Comparison of ENCODE assay signal across 38 cellular contexts in the genomic region with DNA sequence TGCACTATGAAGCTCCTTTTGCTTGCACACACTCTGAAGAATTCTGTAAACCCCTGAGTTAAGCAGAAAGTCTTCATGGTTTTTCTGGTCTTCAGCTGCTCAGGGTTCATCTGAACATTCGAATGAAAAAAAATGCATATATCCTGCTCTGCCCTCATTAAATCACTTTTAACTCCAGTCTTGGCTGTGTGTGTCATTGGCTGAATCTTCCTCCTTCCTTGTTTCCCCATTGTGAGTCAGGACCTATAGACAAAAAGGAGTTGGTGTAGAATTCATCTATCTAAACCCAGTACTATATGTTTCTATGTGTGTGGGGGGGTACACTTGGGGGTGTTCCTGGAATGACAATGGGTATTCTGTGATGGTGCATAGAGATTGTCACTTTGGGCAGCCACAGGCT. TPM values are rescaled to one million over a fixed set of nuclear protein-coding genes. Genes with fewer than 3 reads are reported as not detected.
"Had no signal": no experiment of that assay in that cellular context is flagged by ENCODE, and none has a peak within 500 bp of the region (broad histone marks: within the 10 kb centered on the region; RNA-seq: fewer than 3 reads in every experiment).

No MANE protein-coding gene starts in this region.

- H3K4me3 ChIP-seq: adrenal gland, body of pancreas, breast epithelium, cardiac muscle cell had no signal

- H3K36me3 ChIP-seq: adrenal gland, brain microvascular endothelial cell, breast epithelium, cardiac muscle cell had no signal

- H3K9me3 ChIP-seq: adrenal gland, body of pancreas, breast epithelium had no signal

- ATAC-seq: activated CD8-positive, alpha-beta T cell treated with anti-CD3 and anti-CD28 coated beads for 36 hours; activated naive CD4-positive, alpha-beta T cell treated with anti-CD3 and anti-CD28 coated beads, Interleukin-2, amount 50 U/mL, for 72 hours; activated T-cell treated with anti-CD3 and anti-CD28 coated beads, Interleukin-2, amount 50 U/mL, for 4 hours; activated T-cell treated with anti-CD3 and anti-CD28 coated beads, Interleukin-2, amount 50 U/mL, for 72 hours; activated T-helper 17 cell treated with anti-CD3 and anti-CD28 coated beads, Interleukin-2, amount 50 U/mL, for 72 hours; body of pancreas; T-cell; T-helper 17 cell; WTC11 had no signal

- DNase-seq: activated CD4-positive, alpha-beta memory T cell treated with anti-CD3 and anti-CD28 coated beads for 36 hours; activated CD4-positive, alpha-beta T cell treated with anti-CD3 and anti-CD28 coated beads for 4 hours; activated CD4-positive, alpha-beta T cell treated with anti-CD3 and anti-CD28 coated beads, Interleukin-2, amount 10 ng/mL, durations not matched to agents 24 days and 14 days; activated CD4-positive, alpha-beta T cell treated with anti-CD3 and anti-CD28 coated beads, Interleukin-2, amount 50 U/mL, for 1 hour; activated CD4-positive, alpha-beta T cell treated with anti-CD3 and anti-CD28 coated beads, Interleukin-2, amount 50 U/mL, for 4 hours; activated CD4-positive, CD25-positive, alpha-beta regulatory T cell treated with anti-CD3 and anti-CD28 coated beads, Interleukin-2, amount 50 U/mL, for 72 hours; activated CD8-positive, alpha-beta memory T cell treated with anti-CD3 and anti-CD28 coated beads, Interleukin-2, amount 50 U/mL, for 4 hours; activated CD8-positive, alpha-beta T cell treated with anti-CD3 and anti-CD28 coated beads for 36 hours; activated effector memory CD4-positive, alpha-beta T cell treated with anti-CD3 and anti-CD28 coated beads, Interleukin-2, amount 50 U/mL, for 16 hours; activated gamma-delta T cell treated with Interleukin-2 at 50 U/mL for 16 hours; activated naive CD4-positive, alpha-beta T cell; activated naive CD4-positive, alpha-beta T cell treated with anti-CD3 and anti-CD28 coated beads for 36 hours; activated naive CD4-positive, alpha-beta T cell treated with anti-CD3 and anti-CD28 coated beads, Interleukin-2, amount 50 U/mL, for 16 hours; activated naive CD8-positive, alpha-beta T cell treated with anti-CD3 and anti-CD28 coated beads for 36 hours; activated T-cell treated with anti-CD3 and anti-CD28 coated beads for 4 hours; activated T-cell treated with anti-CD3 and anti-CD28 coated beads, Interleukin-2, amount 50 U/mL, for 1 hour; activated T-cell treated with anti-CD3 and anti-CD28 coated beads, Interleukin-2, amount 50 U/mL, for 4 hours; activated T-cell treated with anti-CD3 and anti-CD28 coated beads, Interleukin-2, amount 50 U/mL, for 72 hours; adrenal gland; amniotic stem cell; aorta; body of pancreas; brain microvascular endothelial cell; caudate nucleus; cerebellar nuclear complex; T-cell; T-helper 17 cell; T-helper 9 cell had no signal

- H3K27ac ChIP-seq: adrenal gland, body of pancreas, brain microvascular endothelial cell, breast epithelium, cardiac muscle cell, VCaP had no signal

- H3K4me1 ChIP-seq: adrenal gland, body of pancreas, breast epithelium had no signal

- H3K27me3 ChIP-seq: adrenal gland, body of pancreas, brain microvascular endothelial cell, breast epithelium, cardiac muscle cell had no signal

RNA-seq across cellular contexts. Expression of a gene that starts 6.6 kb away (rescaled TPM):
- total RNA-seq: activated CD4-positive, alpha-beta memory T cell treated with anti-CD3 and anti-CD28 coated beads for 36 hours; activated CD4-positive, alpha-beta T cell treated with anti-CD3 and anti-CD28 coated beads, Interleukin-2, amount 10 ng/mL, durations not matched to agents 24 days and 14 days; activated CD8-positive, alpha-beta memory T cell treated with anti-CD3 and anti-CD28 coated beads for 36 hours; activated CD8-positive, alpha-beta T cell treated with anti-CD3 and anti-CD28 coated beads for 36 hours; activated naive CD4-positive, alpha-beta T cell treated with anti-CD3 and anti-CD28 coated beads for 36 hours; activated naive CD4-positive, alpha-beta T cell treated with anti-CD3 and anti-CD28 coated beads, Interleukin-2, amount 50 U/mL, for 72 hours; activated naive CD8-positive, alpha-beta T cell treated with anti-CD3 and anti-CD28 coated beads for 36 hours; activated T-cell treated with anti-CD3 and anti-CD28 coated beads, Interleukin-2, amount 50 U/mL, for 4 hours; activated T-cell treated with anti-CD3 and anti-CD28 coated beads, Interleukin-2, amount 50 U/mL, for 72 hours; activated T-helper 1 cell treated with anti-CD3 and anti-CD28 coated beads, Interleukin-12 subunit alpha, Interleukin-12 subunit beta, Interleukin-2, Interleukin-4 antibody, amounts not matched to agents 30 ng/mL and 10 ng/mL and 1 ng/mL, durations not matched to agents 14 hours and 24 hours and 36 hours; activated T-helper 17 cell treated with anti-CD3 and anti-CD28 coated beads, Interleukin-2, amount 50 U/mL, for 72 hours; aorta; body of pancreas; breast epithelium; cardiac muscle cell; T-cell; T-helper 1 cell treated with Interleukin-12 subunit alpha and Interleukin-12 subunit beta and Interleukin-4 antibody, amounts not matched to agents 30 ng/mL and 1 ng/mL, for 36 hours; T-helper 17 cell; WTC11 had no signal

RNA-seq across cellular contexts. Expression of a gene that starts 16.5 kb away (rescaled TPM):
- total RNA-seq: activated CD4-positive, alpha-beta memory T cell treated with anti-CD3 and anti-CD28 coated beads for 36 hours; activated CD4-positive, alpha-beta T cell treated with anti-CD3 and anti-CD28 coated beads, Interleukin-2, amount 10 ng/mL, durations not matched to agents 24 days and 14 days; activated CD8-positive, alpha-beta memory T cell treated with anti-CD3 and anti-CD28 coated beads for 36 hours; activated CD8-positive, alpha-beta T cell treated with anti-CD3 and anti-CD28 coated beads for 36 hours; activated naive CD4-positive, alpha-beta T cell treated with anti-CD3 and anti-CD28 coated beads for 36 hours; activated naive CD4-positive, alpha-beta T cell treated with anti-CD3 and anti-CD28 coated beads, Interleukin-2, amount 50 U/mL, for 72 hours; activated naive CD8-positive, alpha-beta T cell treated with anti-CD3 and anti-CD28 coated beads for 36 hours; activated T-cell treated with anti-CD3 and anti-CD28 coated beads, Interleukin-2, amount 50 U/mL, for 4 hours; activated T-cell treated with anti-CD3 and anti-CD28 coated beads, Interleukin-2, amount 50 U/mL, for 72 hours; activated T-helper 1 cell treated with anti-CD3 and anti-CD28 coated beads, Interleukin-12 subunit alpha, Interleukin-12 subunit beta, Interleukin-2, Interleukin-4 antibody, amounts not matched to agents 30 ng/mL and 10 ng/mL and 1 ng/mL, durations not matched to agents 14 hours and 24 hours and 36 hours; activated T-helper 17 cell treated with anti-CD3 and anti-CD28 coated beads, Interleukin-2, amount 50 U/mL, for 72 hours; adrenal gland; aorta; body of pancreas; breast epithelium; cardiac muscle cell; T-cell; T-helper 1 cell treated with Interleukin-12 subunit alpha and Interleukin-12 subunit beta and Interleukin-4 antibody, amounts not matched to agents 30 ng/mL and 1 ng/mL, for 36 hours; T-helper 17 cell; WTC11 had no signal

RNA-seq across cellular contexts. Expression of a gene that starts 22.9 kb away (rescaled TPM):
- total RNA-seq: activated CD4-positive, alpha-beta memory T cell treated with anti-CD3 and anti-CD28 coated beads for 36 hours; activated CD4-positive, alpha-beta T cell treated with anti-CD3 and anti-CD28 coated beads, Interleukin-2, amount 10 ng/mL, durations not matched to agents 24 days and 14 days; activated CD8-positive, alpha-beta memory T cell treated with anti-CD3 and anti-CD28 coated beads for 36 hours; activated CD8-positive, alpha-beta T cell treated with anti-CD3 and anti-CD28 coated beads for 36 hours; activated naive CD4-positive, alpha-beta T cell treated with anti-CD3 and anti-CD28 coated beads for 36 hours; activated naive CD4-positive, alpha-beta T cell treated with anti-CD3 and anti-CD28 coated beads, Interleukin-2, amount 50 U/mL, for 72 hours; activated naive CD8-positive, alpha-beta T cell treated with anti-CD3 and anti-CD28 coated beads for 36 hours; activated T-cell treated with anti-CD3 and anti-CD28 coated beads, Interleukin-2, amount 50 U/mL, for 4 hours; activated T-cell treated with anti-CD3 and anti-CD28 coated beads, Interleukin-2, amount 50 U/mL, for 72 hours; activated T-helper 1 cell treated with anti-CD3 and anti-CD28 coated beads, Interleukin-12 subunit alpha, Interleukin-12 subunit beta, Interleukin-2, Interleukin-4 antibody, amounts not matched to agents 30 ng/mL and 10 ng/mL and 1 ng/mL, durations not matched to agents 14 hours and 24 hours and 36 hours; activated T-helper 17 cell treated with anti-CD3 and anti-CD28 coated beads, Interleukin-2, amount 50 U/mL, for 72 hours; body of pancreas; breast epithelium; cardiac muscle cell; T-cell; T-helper 1 cell treated with Interleukin-12 subunit alpha and Interleukin-12 subunit beta and Interleukin-4 antibody, amounts not matched to agents 30 ng/mL and 1 ng/mL, for 36 hours; T-helper 17 cell; WTC11 had no signal

RNA-seq across cellular contexts. Expression of a gene that starts 32.9 kb away (rescaled TPM):
- total RNA-seq: activated CD4-positive, alpha-beta memory T cell treated with anti-CD3 and anti-CD28 coated beads for 36 hours; activated CD4-positive, alpha-beta T cell treated with anti-CD3 and anti-CD28 coated beads, Interleukin-2, amount 10 ng/mL, durations not matched to agents 24 days and 14 days; activated CD8-positive, alpha-beta memory T cell treated with anti-CD3 and anti-CD28 coated beads for 36 hours; activated CD8-positive, alpha-beta T cell treated with anti-CD3 and anti-CD28 coated beads for 36 hours; activated naive CD4-positive, alpha-beta T cell treated with anti-CD3 and anti-CD28 coated beads for 36 hours; activated naive CD4-positive, alpha-beta T cell treated with anti-CD3 and anti-CD28 coated beads, Interleukin-2, amount 50 U/mL, for 72 hours; activated naive CD8-positive, alpha-beta T cell treated with anti-CD3 and anti-CD28 coated beads for 36 hours; activated T-cell treated with anti-CD3 and anti-CD28 coated beads, Interleukin-2, amount 50 U/mL, for 4 hours; activated T-cell treated with anti-CD3 and anti-CD28 coated beads, Interleukin-2, amount 50 U/mL, for 72 hours; activated T-helper 1 cell treated with anti-CD3 and anti-CD28 coated beads, Interleukin-12 subunit alpha, Interleukin-12 subunit beta, Interleukin-2, Interleukin-4 antibody, amounts not matched to agents 30 ng/mL and 10 ng/mL and 1 ng/mL, durations not matched to agents 14 hours and 24 hours and 36 hours; activated T-helper 17 cell treated with anti-CD3 and anti-CD28 coated beads, Interleukin-2, amount 50 U/mL, for 72 hours; adrenal gland; aorta; astrocyte; body of pancreas; breast epithelium; cardiac muscle cell; T-cell; T-helper 1 cell treated with Interleukin-12 subunit alpha and Interleukin-12 subunit beta and Interleukin-4 antibody, amounts not matched to agents 30 ng/mL and 1 ng/mL, for 36 hours; T-helper 17 cell; WTC11 had no signal

RNA-seq across cellular contexts. Expression of a gene that starts 40.5 kb away (rescaled TPM):
- total RNA-seq: activated CD4-positive, alpha-beta memory T cell treated with anti-CD3 and anti-CD28 coated beads for 36 hours; activated CD4-positive, alpha-beta T cell treated with anti-CD3 and anti-CD28 coated beads, Interleukin-2, amount 10 ng/mL, durations not matched to agents 24 days and 14 days; activated CD8-positive, alpha-beta memory T cell treated with anti-CD3 and anti-CD28 coated beads for 36 hours; activated CD8-positive, alpha-beta T cell treated with anti-CD3 and anti-CD28 coated beads for 36 hours; activated naive CD4-positive, alpha-beta T cell treated with anti-CD3 and anti-CD28 coated beads for 36 hours; activated naive CD4-positive, alpha-beta T cell treated with anti-CD3 and anti-CD28 coated beads, Interleukin-2, amount 50 U/mL, for 72 hours; activated naive CD8-positive, alpha-beta T cell treated with anti-CD3 and anti-CD28 coated beads for 36 hours; activated T-cell treated with anti-CD3 and anti-CD28 coated beads, Interleukin-2, amount 50 U/mL, for 4 hours; activated T-cell treated with anti-CD3 and anti-CD28 coated beads, Interleukin-2, amount 50 U/mL, for 72 hours; activated T-helper 1 cell treated with anti-CD3 and anti-CD28 coated beads, Interleukin-12 subunit alpha, Interleukin-12 subunit beta, Interleukin-2, Interleukin-4 antibody, amounts not matched to agents 30 ng/mL and 10 ng/mL and 1 ng/mL, durations not matched to agents 14 hours and 24 hours and 36 hours; activated T-helper 17 cell treated with anti-CD3 and anti-CD28 coated beads, Interleukin-2, amount 50 U/mL, for 72 hours; adrenal gland; aorta; astrocyte; body of pancreas; breast epithelium; cardiac muscle cell; T-cell; T-helper 1 cell treated with Interleukin-12 subunit alpha and Interleukin-12 subunit beta and Interleukin-4 antibody, amounts not matched to agents 30 ng/mL and 1 ng/mL, for 36 hours; T-helper 17 cell; WTC11 had no signal
